ENCODE assay signal across 7 cellular contexts in the genomic region with DNA sequence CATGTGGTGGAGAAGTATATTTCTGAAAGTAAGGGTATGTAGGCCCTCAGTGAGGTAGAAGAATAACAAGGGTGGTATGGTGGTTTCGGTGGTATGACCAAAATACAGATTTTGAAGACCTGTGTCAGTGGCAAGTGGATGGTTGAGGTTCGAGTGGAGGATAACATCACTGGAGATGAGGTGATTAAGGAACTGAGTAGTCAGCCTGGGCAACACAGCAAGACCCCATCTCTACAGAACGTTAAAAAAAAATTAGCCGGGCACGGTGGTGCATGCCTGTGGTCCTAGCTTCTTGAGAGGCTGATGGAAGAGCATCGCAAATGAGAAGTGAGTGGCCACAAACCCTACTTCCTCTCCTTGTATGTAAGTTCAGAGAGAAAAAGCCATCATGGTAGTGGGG. TPM values are rescaled to one million over a fixed set of nuclear protein-coding genes. Genes with fewer than 3 reads are reported as not detected.
DNase-seq lines count a peak whose midpoint lies in the region; ATAC-seq, FAIRE-seq and TF ChIP-seq lines count a peak whose summit lies in the region.
"Not testable (repeated sequence)": the region's sequence is repeated elsewhere in the genome, so short reads cannot be mapped to it uniquely, and the experiment has no call there.

No MANE protein-coding gene starts in this region.

- TF ChIP-seq CTCF in Caco-2 (IDR thresholded peaks at IDR 0.05; ENCODE audit: insufficient read depth in 1 of 2, low read depth in 1 of 2, low read length in 1 of 2, severe bottlenecking in 1 of 2, unreplicated experiment in 1 of 2); IMR-90 (conservative IDR thresholded peaks at IDR 0.05; ENCODE audit: low read depth, low read length); activated CD8-positive, alpha-beta T cell treated with anti-CD3 and anti-CD28 coated beads for 36 hours (IDR thresholded peaks at IDR 0.05); K562 (IDR thresholded peaks at IDR 0.05 in 2 of 3, conservative IDR thresholded peaks at IDR 0.05 in 1 of 3; ENCODE audit: insufficient read depth in 2 of 3, low read depth in 1 of 3, low read length in 3 of 3); HepG2 (CRISPR knock-in tag; IDR thresholded peaks at IDR 0.05); nephron progenitor cell (IDR thresholded peaks at IDR 0.05): not testable (repeated sequence)

- H3K4me2 ChIP-seq in IMR-90 (ENCODE audit: low read depth, low read length); K562 (ENCODE audit: insufficient read depth, low read length); HepG2 (ENCODE audit: low read depth, low read length): not testable (repeated sequence)

- not testable (repeated sequence) for FAIRE-seq in K562 (lab: Jason Lieb, UNC); HepG2 (lab: Jason Lieb, UNC)

- not testable (repeated sequence) for TF ChIP-seq EP300 in K562 (IDR thresholded peaks at IDR 0.05; ENCODE audit: low read length); HepG2 (IDR thresholded peaks at IDR 0.05; ENCODE audit: low read depth in 2 of 2, low read length in 2 of 2); HepG2 (CRISPR knock-in tag; IDR thresholded peaks at IDR 0.05; ENCODE audit: borderline replicate concordance)

- in situ Hi-C loops in IMR-90 (cut with MboI; ENCODE audit: low sequenced_read_pairs); K562 (cut with MboI); HepG2 (cut with HindIII; ENCODE audit: extremely low pct_ligation_motif_present, low pct_unique_long_range_greater_than_20kb): not testable (repeated sequence)

- H3K4ac ChIP-seq in IMR-90 (ENCODE audit: low read depth, low read length) = peak overlapping the region; percentile 48; the same call in 1 of the 2 replicates

- H3K4me1 ChIP-seq in Caco-2; IMR-90 (ENCODE audit: control insufficient read depth, insufficient read depth, low read length); K562 (replicated peaks in 1 of 2; ENCODE audit: control insufficient read depth in 2 of 2, insufficient read depth in 2 of 2, low read length in 2 of 2); HepG2 (ENCODE audit: insufficient read depth, low read length): not testable (repeated sequence)

- ATAC-seq in IMR-90 (ENCODE audit: low read depth); activated CD8-positive, alpha-beta T cell treated with anti-CD3 and anti-CD28 coated beads for 36 hours; activated naive CD4-positive, alpha-beta T cell treated with anti-CD3 and anti-CD28 coated beads, Interleukin-2, amount 50 U/mL, for 72 hours; K562; HepG2: not testable (repeated sequence)

- H3K4me3 Mint-ChIP-seq in Caco-2 (ENCODE audit: unreplicated experiment); activated CD8-positive, alpha-beta T cell treated with anti-CD3 and anti-CD28 coated beads for 36 hours; nephron progenitor cell: not testable (repeated sequence)

- peaks cover 4 to 18% of the 10 kb centered on the region in 2 experiments; a peak in 2 of 4 replicates for H3K79me1 ChIP-seq in IMR-90 (ENCODE audit: low read depth in 1 of 2, low read length in 2 of 2)

- not testable (repeated sequence) for H4K91ac ChIP-seq in IMR-90 (ENCODE audit: insufficient read depth, low read depth, low read length)

- CTCF ChIA-PET in Caco-2 (lab: Charles Lee); IMR-90 (lab: Yijun Ruan, JAX); activated CD8-positive, alpha-beta T cell treated with anti-CD3 and anti-CD28 coated beads for 36 hours (lab: Charles Lee); K562 (lab: Yijun Ruan, JAX; ENCODE audit: low intra/inter-chr PET ratio); HepG2 (lab: Yijun Ruan, JAX; ENCODE audit: low intra/inter-chr PET ratio, low total read pairs): not testable (repeated sequence)

- peak overlapping the region; percentile 90; the same call in 1 of the 2 replicates for H2AK5ac ChIP-seq in IMR-90 (ENCODE audit: low read depth, low read length)

- H2BK15ac ChIP-seq in IMR-90 (ENCODE audit: low read depth, low read length) = peak overlapping the region; percentile 88; the same call in 2 of the 3 replicates

- H3K9ac ChIP-seq in IMR-90 (ENCODE audit: low read depth, low read length); K562 (ENCODE audit: insufficient read depth in 1 of 2, low read depth in 2 of 2, low read length in 2 of 2); HepG2 (ENCODE audit: insufficient read depth, low read depth, low read length): not testable (repeated sequence)

- H2AK9ac ChIP-seq in IMR-90 (replicated peaks; ENCODE audit: low read depth, low read length, poor library complexity) = not testable (repeated sequence)

- not testable (repeated sequence) for TF ChIP-seq POLR2A in IMR-90 (IDR thresholded peaks at IDR 0.05; ENCODE audit: low read depth, low read length); K562 (conservative IDR thresholded peaks at IDR 0.05); HepG2 (IDR thresholded peaks at IDR 0.05; ENCODE audit: insufficient read depth in 1 of 2, low read depth in 2 of 2, low read length in 2 of 2)

- DNase-seq in Caco-2; IMR-90; activated CD8-positive, alpha-beta T cell treated with anti-CD3 and anti-CD28 coated beads for 36 hours; activated naive CD4-positive, alpha-beta T cell treated with anti-CD3 and anti-CD28 coated beads, Interleukin-2, amount 50 U/mL, for 72 hours (ENCODE audit: low spot score in 2 of 2); K562 (ENCODE audit: extremely low read depth in 1 of 4, low spot score in 3 of 4); HepG2 (ENCODE audit: low spot score); nephron progenitor cell: not testable (repeated sequence)

- WGBS in IMR-90 (ENCODE audit: extremely low coverage in 2 of 2, insufficient read length in 1 of 2), 2 experiments = 100% methylated on average over 1 of the region's 6 CpGs; no CpG with 5 or more reads in 1 of the 2 experiments
- 94% methylated on average over 5 of the region's 6 CpGs for WGBS in K562 (ENCODE audit: insufficient coverage, low coverage, missing lambda C conversion rate)
- 99% methylated on average over 6 of the region's 6 CpGs for WGBS in HepG2 (ENCODE audit: low lambda C conversion rate)

- dilution Hi-C loops in IMR-90 (cut with HindIII; ENCODE audit: low sequenced_read_pairs, unreplicated experiment) = not testable (repeated sequence)

- peaks cover 13% of the 10 kb centered on the region for H3K4me1 Mint-ChIP-seq in Caco-2 (ENCODE audit: low read depth, unreplicated experiment)
- H3K4me1 Mint-ChIP-seq in activated CD8-positive, alpha-beta T cell treated with anti-CD3 and anti-CD28 coated beads for 36 hours (ENCODE audit: low read depth); nephron progenitor cell: not testable (repeated sequence)

- not testable (repeated sequence) for H3K27me3 ChIP-seq in Caco-2 (replicated peaks; ENCODE audit: control insufficient read depth, insufficient read depth, low read length); IMR-90 (ENCODE audit: control insufficient read depth, insufficient read depth, low read length); K562 (ENCODE audit: control insufficient read depth in 2 of 2, insufficient read depth in 2 of 2, low read length in 2 of 2); HepG2 (ENCODE audit: control insufficient read depth in 1 of 2, insufficient read depth in 2 of 2, low read length in 2 of 2)

- peaks cover 60% of the 10 kb centered on the region for H3K36me3 Mint-ChIP-seq in Caco-2 (ENCODE audit: insufficient read depth, unreplicated experiment)
- H3K36me3 Mint-ChIP-seq in activated CD8-positive, alpha-beta T cell treated with anti-CD3 and anti-CD28 coated beads for 36 hours (ENCODE audit: low read depth) = peaks cover 19% of the 10 kb centered on the region
- not testable (repeated sequence) for H3K36me3 Mint-ChIP-seq in activated naive CD4-positive, alpha-beta T cell treated with anti-CD3 and anti-CD28 coated beads, Interleukin-2, amount 50 U/mL, for 72 hours
- peaks cover 56% of the 10 kb centered on the region for H3K36me3 Mint-ChIP-seq in nephron progenitor cell (ENCODE audit: low read depth)

- TF ChIP-seq RAD21 in IMR-90 (IDR thresholded peaks at IDR 0.05; ENCODE audit: low read length); K562 (CRISPR knock-in tag; conservative IDR thresholded peaks at IDR 0.05 in 1 of 2, IDR thresholded peaks at IDR 0.05 in 1 of 2); HepG2 (CRISPR knock-in tag; IDR thresholded peaks at IDR 0.05): not testable (repeated sequence)

- H2BK5ac ChIP-seq in IMR-90 (ENCODE audit: low read depth, low read length, poor library complexity, severe bottlenecking) = peak overlapping the region; percentile 36

- not testable (repeated sequence) for H3K9me3 Mint-ChIP-seq in Caco-2 (ENCODE audit: unreplicated experiment); activated CD8-positive, alpha-beta T cell treated with anti-CD3 and anti-CD28 coated beads for 36 hours; activated naive CD4-positive, alpha-beta T cell treated with anti-CD3 and anti-CD28 coated beads, Interleukin-2, amount 50 U/mL, for 72 hours; nephron progenitor cell

- peak overlapping the region; percentile 70; the same call in 1 of the 2 replicates for H3K18ac ChIP-seq in IMR-90 (ENCODE audit: low read depth, low read length)

- H3K27ac ChIP-seq in IMR-90 (ENCODE audit: insufficient read depth, low read length) = peak overlapping the region; percentile 59; the same call in 1 of the 2 replicates
- H3K27ac ChIP-seq in K562 (ENCODE audit: extremely low read depth, low read depth, low read length); HepG2 (ENCODE audit: extremely low read length, insufficient read depth, low read length): not testable (repeated sequence)

- H3K56ac ChIP-seq in IMR-90 (ENCODE audit: extremely low read depth, insufficient read depth, low read length) = not testable (repeated sequence)

- H4K20me1 ChIP-seq in IMR-90 (ENCODE audit: insufficient read depth, low read length); K562 (replicated peaks; ENCODE audit: control insufficient read depth, insufficient read depth, low read length); HepG2 (ENCODE audit: insufficient read depth, low read length): not testable (repeated sequence)

- BruUV-seq in Caco-2 (replicated peaks; lab: Mats Ljungman, UMichigan); IMR-90 (replicated peaks; lab: Mats Ljungman, UMichigan); HepG2 (replicated peaks; lab: Mats Ljungman, UMichigan): not testable (repeated sequence)
- BruUV-seq in K562 (replicated peaks; lab: Mats Ljungman, UMichigan) = TSS peak; percentile 8

- intact Hi-C loops in Caco-2 (cut with micrococcal nuclease; ENCODE audit: unreplicated experiment); IMR-90 (cut with micrococcal nuclease); activated CD8-positive, alpha-beta T cell treated with anti-CD3 and anti-CD28 coated beads for 36 hours (cut with micrococcal nuclease); K562 (cut with micrococcal nuclease); HepG2 (cut with micrococcal nuclease; ENCODE audit: unreplicated experiment): not testable (repeated sequence)

- H3K36me3 ChIP-seq in Caco-2 (ENCODE audit: control insufficient read depth, insufficient read depth, low read length); IMR-90 (ENCODE audit: control insufficient read depth, insufficient read depth, low read length): not testable (repeated sequence)
- H3K36me3 ChIP-seq in K562 (ENCODE audit: control insufficient read depth, insufficient read depth, low read length) = peaks cover 42% of the 10 kb centered on the region; the same call in 1 of the 3 replicates
- H3K36me3 ChIP-seq in HepG2 (replicated peaks in 1 of 2; ENCODE audit: control insufficient read depth in 1 of 2, insufficient read depth in 2 of 2, low read length in 2 of 2) = peaks cover 4 to 29% of the 10 kb centered on the region in 2 experiments; a peak in 4 of 5 replicates

- H4K5ac ChIP-seq in IMR-90 (ENCODE audit: low read depth, low read length) = not testable (repeated sequence)

- not testable (repeated sequence) for H3K9me1 ChIP-seq in IMR-90 (ENCODE audit: insufficient read depth, low read length); K562 (ENCODE audit: control insufficient read depth, insufficient read depth, low read length)

- not testable (repeated sequence) for H2AFZ ChIP-seq in IMR-90 (replicated peaks; ENCODE audit: low read length, poor library complexity); K562 (ENCODE audit: low read depth, low read length); HepG2 (ENCODE audit: low read length)

- not testable (repeated sequence) for H3K9me3 ChIP-seq in Caco-2; IMR-90 (ENCODE audit: control insufficient read depth, insufficient read depth, low read length); K562 (replicated peaks; ENCODE audit: control insufficient read depth, insufficient read depth, low read depth, low read length); HepG2 (ENCODE audit: low read length)

- H2BK20ac ChIP-seq in IMR-90 (ENCODE audit: low read depth, low read length) = not testable (repeated sequence)

- H3K27ac Mint-ChIP-seq in Caco-2 (ENCODE audit: unreplicated experiment) = peak overlapping the region; percentile 3
- H3K27ac Mint-ChIP-seq in activated CD8-positive, alpha-beta T cell treated with anti-CD3 and anti-CD28 coated beads for 36 hours = peak overlapping the region; percentile 55
- peak overlapping the region; percentile 36 to 78 for H3K27ac Mint-ChIP-seq in activated naive CD4-positive, alpha-beta T cell treated with anti-CD3 and anti-CD28 coated beads, Interleukin-2, amount 50 U/mL, for 72 hours
- H3K27ac Mint-ChIP-seq in nephron progenitor cell = peak overlapping the region; percentile 6

- H3K4me3 ChIP-seq in Caco-2 (ENCODE audit: low read depth, low read length); IMR-90 (ENCODE audit: insufficient read depth, low read depth, low read length); K562; HepG2 (replicated peaks in 1 of 3; ENCODE audit: insufficient read depth in 1 of 3, low read depth in 2 of 3, low read length in 3 of 3): not testable (repeated sequence)

- not testable (repeated sequence) for H3K27me3 Mint-ChIP-seq in Caco-2 (ENCODE audit: insufficient read depth, unreplicated experiment); activated CD8-positive, alpha-beta T cell treated with anti-CD3 and anti-CD28 coated beads for 36 hours; nephron progenitor cell (ENCODE audit: low read depth, poor library complexity)

- POLR2A ChIA-PET in Caco-2 (lab: Charles Lee); IMR-90 (lab: Charles Lee; ENCODE audit: unreplicated experiment); activated CD8-positive, alpha-beta T cell treated with anti-CD3 and anti-CD28 coated beads for 36 hours (lab: Charles Lee); K562 (lab: Yijun Ruan, JAX); HepG2 (lab: Yijun Ruan, JAX): not testable (repeated sequence)

- not testable (repeated sequence) for H3K79me2 ChIP-seq in K562 (ENCODE audit: control insufficient read depth, insufficient read depth, low read length); HepG2 (ENCODE audit: insufficient read depth, low read length)

- H3K23ac ChIP-seq in IMR-90 (ENCODE audit: low read depth, low read length) = not testable (repeated sequence)

- H3K14ac ChIP-seq in IMR-90 (replicated peaks; ENCODE audit: low read depth, low read length) = not testable (repeated sequence)

- H2BK120ac ChIP-seq in IMR-90 (ENCODE audit: low read depth, low read length) = 0 out of 2 replicates have a peak overlapping the region, but pooled peaks have one; percentile 13

- peak overlapping the region in 1 of 2 experiments; percentile 49; a peak in 1 of 4 replicates for H4K8ac ChIP-seq in IMR-90 (ENCODE audit: low read depth in 2 of 2, low read length in 2 of 2)

RNA-seq across cellular contexts. Expression of a gene that starts 15.4 kb away (rescaled TPM):
- total RNA-seq in Caco-2 (2022) = 78.7 and 81.8 TPM in 2 replicates
- total RNA-seq in IMR-90 (2012; rRNA removed) = 64.9 and 95.8 TPM in 2 replicates
- 7.3 and 9.8 TPM in 2 replicates for polyA plus RNA-seq in IMR-90 (2012; rRNA removed)
- 0.77 and 1.1 TPM in 2 replicates for polyA plus RNA-seq in IMR-90 (2012; cell fraction: cytosol; rRNA removed)
- 1.2 and 12.4 TPM in 2 replicates for polyA plus RNA-seq in IMR-90 (2012; cell fraction: nucleus; rRNA removed; ENCODE audit: low replicate concordance)
- 10 to 100 TPM; 69.6 to 71.3 TPM for total RNA-seq in activated CD8-positive, alpha-beta T cell treated with anti-CD3 and anti-CD28 coated beads for 36 hours
- 10 to 100 TPM; 59.6 to 72.5 TPM for total RNA-seq in activated naive CD4-positive, alpha-beta T cell treated with anti-CD3 and anti-CD28 coated beads, Interleukin-2, amount 50 U/mL, for 72 hours
- total RNA-seq in K562 (2011; cell fraction: chromatin; rRNA removed; ENCODE audit: low replicate concordance) = 55.4 and 200 TPM in 2 replicates
- 20.7 and 28.6 TPM in 2 replicates for total RNA-seq in K562 (2011; cell fraction: nucleolus; rRNA removed)
- 57.0 and 69.8 TPM in 2 replicates for total RNA-seq in K562 (2011; cell fraction: nucleoplasm; rRNA removed)
- 50.7 and 52.9 TPM in 2 replicates for total RNA-seq in K562 (2014; rRNA removed)
- 97.4 and 110 TPM in 2 replicates for total RNA-seq in K562 (2014; rRNA removed; fragmentation: Illumina TruSeq; extraction: Trizol)
- 91.1 and 97.0 TPM in 2 replicates for total RNA-seq in K562 (2015; rRNA removed; fragmentation: Illumina TruSeq; extraction: Trizol)
- 71.3 and 77.4 TPM in 2 replicates for total RNA-seq in K562 (2021)
- 20.6 and 30.6 TPM in 2 replicates for polyA plus RNA-seq in K562 (2011; rRNA removed)
- polyA plus RNA-seq in K562 (2011; cell fraction: cytosol; rRNA removed) = 4.6 and 9.1 TPM in 2 replicates
- 21.5 and 28.5 TPM in 2 replicates for polyA plus RNA-seq in K562 (2011; cell fraction: nucleus; rRNA removed)
- 22.7 and 30.8 TPM in 2 replicates for polyA plus RNA-seq in K562 (2012)
- 39.9 and 48.1 TPM in 2 replicates for polyA plus RNA-seq in K562 (2014; fragmentation: Illumina TruSeq; extraction: Trizol)
- polyA plus RNA-seq in K562 (2014; fragmentation: Nextera tagmentation; extraction: Ambion mirVana) = 10 to 100 TPM; 11.7 to 11.9 TPM
- polyA plus RNA-seq in K562 (2014; rRNA removed) = 31.7 and 34.7 TPM in 2 replicates
- 103 and 107 TPM in 2 replicates for polyA minus RNA-seq in K562 (2011; rRNA and poly(A)+ RNA removed)
- 37.7 and 49.1 TPM in 2 replicates for polyA minus RNA-seq in K562 (2011; cell fraction: cytosol; rRNA and poly(A)+ RNA removed)
- 37.7 and 76.0 TPM in 2 replicates for polyA minus RNA-seq in K562 (2011; cell fraction: nucleus; rRNA and poly(A)+ RNA removed)
- total RNA-seq in HepG2 (2016; rRNA removed; fragmentation: Illumina TruSeq; extraction: Trizol) = 87.0 and 151 TPM in 2 replicates
- total RNA-seq in HepG2 (2016; cell fraction: cytosol; rRNA removed; fragmentation: Illumina TruSeq; extraction: Trizol; ENCODE audit: low read depth) = 7.0 and 7.6 TPM in 2 replicates
- total RNA-seq in HepG2 (2016; cell fraction: insoluble cytoplasmic fraction; rRNA removed; fragmentation: Illumina TruSeq; extraction: Trizol) = 82.5 and 142 TPM in 2 replicates
- total RNA-seq in HepG2 (2016; cell fraction: membrane; rRNA removed; fragmentation: Illumina TruSeq; extraction: Trizol) = 13.7 and 15.9 TPM in 2 replicates
- 111 and 112 TPM in 2 replicates for total RNA-seq in HepG2 (2016; cell fraction: nucleus; rRNA removed; fragmentation: Illumina TruSeq; extraction: Trizol)
- polyA plus RNA-seq in HepG2 (2011; rRNA removed) = 10.3 and 12.2 TPM in 2 replicates
- 3.7 and 6.3 TPM in 2 replicates for polyA plus RNA-seq in HepG2 (2011; cell fraction: cytosol; rRNA removed)
- 18.3 and 24.1 TPM in 2 replicates for polyA plus RNA-seq in HepG2 (2011; cell fraction: nucleus; rRNA removed)
- 28.2 and 32.4 TPM in 2 replicates for polyA plus RNA-seq in HepG2 (2012)
- polyA plus RNA-seq in HepG2 (2016; cell fraction: cytosol; fragmentation: Illumina TruSeq; extraction: Trizol; ENCODE audit: low read depth) = 0.76 and 0.92 TPM in 2 replicates
- polyA plus RNA-seq in HepG2 (2016; cell fraction: insoluble cytoplasmic fraction; fragmentation: Illumina TruSeq; extraction: Trizol; ENCODE audit: low read depth) = 43.1 and 45.0 TPM in 2 replicates
- 2.0 and 2.6 TPM in 2 replicates for polyA plus RNA-seq in HepG2 (2016; cell fraction: membrane; fragmentation: Illumina TruSeq; extraction: Trizol; ENCODE audit: low read depth)
- polyA plus RNA-seq in HepG2 (2016; cell fraction: nucleus; fragmentation: Illumina TruSeq; extraction: Trizol; ENCODE audit: insufficient read depth, low read depth) = 51.9 and 60.3 TPM in 2 replicates
- polyA minus RNA-seq in HepG2 (2011; rRNA and poly(A)+ RNA removed; ENCODE audit: low replicate concordance) = 10.9 and 13.0 TPM in 2 replicates
- polyA minus RNA-seq in HepG2 (2011; cell fraction: cytosol; rRNA and poly(A)+ RNA removed) = 30.9 and 34.0 TPM in 2 replicates
- 125 and 134 TPM in 2 replicates for polyA minus RNA-seq in HepG2 (2011; cell fraction: nucleus; rRNA and poly(A)+ RNA removed)

RNA-seq across cellular contexts. Expression of a gene that starts 51.9 kb away (rescaled TPM):
- 14.4 and 14.9 TPM in 2 replicates for total RNA-seq in Caco-2 (2022)
- total RNA-seq in IMR-90 (2012; rRNA removed) = 2.9 and 6.1 TPM in 2 replicates
- 1.3 and 1.5 TPM in 2 replicates for polyA plus RNA-seq in IMR-90 (2012; rRNA removed)
- 0.12 and 0.30 TPM in 2 replicates for polyA plus RNA-seq in IMR-90 (2012; cell fraction: cytosol; rRNA removed)
- 0.53 and 1.9 TPM in 2 replicates for polyA plus RNA-seq in IMR-90 (2012; cell fraction: nucleus; rRNA removed; ENCODE audit: low replicate concordance)
- 10 to 100 TPM; 12.3 to 13.5 TPM for total RNA-seq in activated CD8-positive, alpha-beta T cell treated with anti-CD3 and anti-CD28 coated beads for 36 hours
- 10 to 100 TPM in 1 of 2 donors, 1 to 10 TPM in 1; 6.5 to 16.0 TPM for total RNA-seq in activated naive CD4-positive, alpha-beta T cell treated with anti-CD3 and anti-CD28 coated beads, Interleukin-2, amount 50 U/mL, for 72 hours
- total RNA-seq in K562 (2011; cell fraction: chromatin; rRNA removed; ENCODE audit: low replicate concordance) = 9.8 and 66.1 TPM in 2 replicates
- 7.7 and 11.2 TPM in 2 replicates for total RNA-seq in K562 (2011; cell fraction: nucleolus; rRNA removed)
- 16.6 and 17.8 TPM in 2 replicates for total RNA-seq in K562 (2011; cell fraction: nucleoplasm; rRNA removed)
- 18.1 and 18.9 TPM in 2 replicates for total RNA-seq in K562 (2014; rRNA removed)
- total RNA-seq in K562 (2014; rRNA removed; fragmentation: Illumina TruSeq; extraction: Trizol) = 36.6 and 40.0 TPM in 2 replicates
- 35.1 and 35.3 TPM in 2 replicates for total RNA-seq in K562 (2015; rRNA removed; fragmentation: Illumina TruSeq; extraction: Trizol)
- 20.1 and 28.4 TPM in 2 replicates for total RNA-seq in K562 (2021)
- 12.1 and 18.6 TPM in 2 replicates for polyA plus RNA-seq in K562 (2011; rRNA removed)
- polyA plus RNA-seq in K562 (2011; cell fraction: cytosol; rRNA removed) = 2.7 and 4.6 TPM in 2 replicates
- polyA plus RNA-seq in K562 (2011; cell fraction: nucleus; rRNA removed) = 6.4 and 7.4 TPM in 2 replicates
- polyA plus RNA-seq in K562 (2012) = 12.4 and 15.4 TPM in 2 replicates
- 21.9 and 26.7 TPM in 2 replicates for polyA plus RNA-seq in K562 (2014; fragmentation: Illumina TruSeq; extraction: Trizol)
- 10 to 100 TPM; 36.8 to 44.6 TPM for polyA plus RNA-seq in K562 (2014; fragmentation: Nextera tagmentation; extraction: Ambion mirVana)
- 17.5 and 18.5 TPM in 2 replicates for polyA plus RNA-seq in K562 (2014; rRNA removed)
- polyA minus RNA-seq in K562 (2011; rRNA and poly(A)+ RNA removed) = 22.7 and 24.7 TPM in 2 replicates
- 6.3 and 10.4 TPM in 2 replicates for polyA minus RNA-seq in K562 (2011; cell fraction: cytosol; rRNA and poly(A)+ RNA removed)
- polyA minus RNA-seq in K562 (2011; cell fraction: nucleus; rRNA and poly(A)+ RNA removed) = 12.8 and 16.4 TPM in 2 replicates
- 32.5 and 44.3 TPM in 2 replicates for total RNA-seq in HepG2 (2016; rRNA removed; fragmentation: Illumina TruSeq; extraction: Trizol)
- 31.4 and 38.1 TPM in 2 replicates for total RNA-seq in HepG2 (2016; cell fraction: cytosol; rRNA removed; fragmentation: Illumina TruSeq; extraction: Trizol; ENCODE audit: low read depth)
- 34.4 and 42.7 TPM in 2 replicates for total RNA-seq in HepG2 (2016; cell fraction: insoluble cytoplasmic fraction; rRNA removed; fragmentation: Illumina TruSeq; extraction: Trizol)
- 25.4 and 30.0 TPM in 2 replicates for total RNA-seq in HepG2 (2016; cell fraction: membrane; rRNA removed; fragmentation: Illumina TruSeq; extraction: Trizol)
- total RNA-seq in HepG2 (2016; cell fraction: nucleus; rRNA removed; fragmentation: Illumina TruSeq; extraction: Trizol) = 36.9 and 38.4 TPM in 2 replicates
- polyA plus RNA-seq in HepG2 (2011; rRNA removed) = 4.1 and 5.6 TPM in 2 replicates
- polyA plus RNA-seq in HepG2 (2011; cell fraction: cytosol; rRNA removed) = 2.0 and 3.1 TPM in 2 replicates
- 3.6 and 5.6 TPM in 2 replicates for polyA plus RNA-seq in HepG2 (2011; cell fraction: nucleus; rRNA removed)
- polyA plus RNA-seq in HepG2 (2012) = 7.3 and 9.7 TPM in 2 replicates
- 2.2 and 3.0 TPM in 2 replicates for polyA plus RNA-seq in HepG2 (2016; cell fraction: cytosol; fragmentation: Illumina TruSeq; extraction: Trizol; ENCODE audit: low read depth)
- 23.6 and 26.3 TPM in 2 replicates for polyA plus RNA-seq in HepG2 (2016; cell fraction: insoluble cytoplasmic fraction; fragmentation: Illumina TruSeq; extraction: Trizol; ENCODE audit: low read depth)
- 3.6 and 4.9 TPM in 2 replicates for polyA plus RNA-seq in HepG2 (2016; cell fraction: membrane; fragmentation: Illumina TruSeq; extraction: Trizol; ENCODE audit: low read depth)
- 21.7 and 22.3 TPM in 2 replicates for polyA plus RNA-seq in HepG2 (2016; cell fraction: nucleus; fragmentation: Illumina TruSeq; extraction: Trizol; ENCODE audit: insufficient read depth, low read depth)
- polyA minus RNA-seq in HepG2 (2011; rRNA and poly(A)+ RNA removed; ENCODE audit: low replicate concordance) = 6.6 and 12.6 TPM in 2 replicates
- polyA minus RNA-seq in HepG2 (2011; cell fraction: cytosol; rRNA and poly(A)+ RNA removed) = 5.5 and 5.9 TPM in 2 replicates
- 34.2 and 34.6 TPM in 2 replicates for polyA minus RNA-seq in HepG2 (2011; cell fraction: nucleus; rRNA and poly(A)+ RNA removed)

Comparison
In these comparisons a context has a peak if more than half of its experiments do, and no peak if none do; other contexts are left out.
1. H3K27ac Mint-ChIP-seq: peak in every context shown above with its lines; median percentile 57 in activated naive CD4-positive, alpha-beta T cell treated with anti-CD3 and anti-CD28 coated beads, Interleukin-2, amount 50 U/mL, for 72 hours; 55 in activated CD8-positive, alpha-beta T cell treated with anti-CD3 and anti-CD28 coated beads for 36 hours; 6 in nephron progenitor cell; 3 in Caco-2.